ENCODE assay signal across 8 cellular contexts in genomic region chr13:98484289-98485219, GRCh38.
DNase-seq lines count a peak whose midpoint lies in the region; ATAC-seq, FAIRE-seq and TF ChIP-seq lines count a peak whose summit lies in the region.

No MANE protein-coding gene starts in this region.

- peaks cover 6% of the 10 kb centered on the region for H3K36me3 Mint-ChIP-seq in activated naive CD8-positive, alpha-beta T cell

- H3K4me1 Mint-ChIP-seq in activated naive CD8-positive, alpha-beta T cell (ENCODE audit: low read depth): peaks cover 78% of the 10 kb centered on the region

- DNase-seq in GM12892 (ENCODE audit: insufficient read length): no peak
- peak; percentile 93 for DNase-seq in SIG-M5 treated with dmso at 0.1 percent for 504 hours (lab: John Stamatoyannopoulos, UW; ENCODE audit: unreplicated experiment)
- DNase-seq in heart left ventricle: peak in 4 of 5 donors; percentile 61 to 80 (median 69)
- DNase-seq in psoas muscle: peak; percentile 82 to 88
- DNase-seq in aorta: peak; percentile 88 to 89
- no peak for DNase-seq in inferior parietal cortex (ENCODE audit: extremely low spot score)

- H3K4me3 ChIP-seq in HUES6 (ENCODE audit: low read depth, low read length) (peak overlapping the region; percentile 35), heart left ventricle (peak overlapping the region in 3 of 12 donors; percentile 4 to 27 (median 12)), psoas muscle (peak overlapping the region; percentile 37), aorta (ENCODE audit: low read length in 2 of 2) (no peak overlapping the region)

- H3K4me1 ChIP-seq in HUES6 (ENCODE audit: control insufficient read depth, insufficient read depth, low read length) (peaks cover 64% of the 10 kb centered on the region), heart left ventricle (peaks cover 0 to 95% (median 85%) of the 10 kb centered on the region in 12 donors), psoas muscle (peaks cover 68% of the 10 kb centered on the region), aorta (ENCODE audit: control insufficient read depth in 1 of 2, insufficient read depth in 2 of 2, low read length in 2 of 2) (peaks cover 0 to 3% of the 10 kb centered on the region in 2 donors)

- H3K4me3 Mint-ChIP-seq in activated naive CD8-positive, alpha-beta T cell: peak overlapping the region; percentile 52

- H3K27me3 Mint-ChIP-seq in activated naive CD8-positive, alpha-beta T cell: no peaks in the 10 kb centered on the region

- 38 to 47% (median 40%) methylated on average over 20 to 21 of the region's 21 CpGs for WGBS in heart left ventricle, 4 donors
- WGBS in psoas muscle, 3 donors: 26 to 31% (median 27%) methylated on average over 21 of the region's 21 CpGs
- WGBS in aorta, 2 donors: 32 to 39% methylated on average over 21 of the region's 21 CpGs

- peak; percentile 75 for FAIRE-seq in GM12892 (lab: Jason Lieb, UNC)

- H3K27me3 ChIP-seq in HUES6 (ENCODE audit: control insufficient read depth, insufficient read depth, low read length) (no peaks in the 10 kb centered on the region), heart left ventricle (no peaks in the 10 kb centered on the region), psoas muscle (ENCODE audit: insufficient read depth in 3 of 3, low read length in 2 of 3) (no peaks in the 10 kb centered on the region), aorta (ENCODE audit: control insufficient read depth in 1 of 2, insufficient read depth in 2 of 2, low read length in 1 of 2) (no peaks in the 10 kb centered on the region)

- H3K9ac ChIP-seq in HUES6 (ENCODE audit: low read length): peak overlapping the region; percentile 77

- H3K36me3 ChIP-seq in HUES6 (ENCODE audit: control insufficient read depth, insufficient read depth, low read length) (peaks cover 3% of the 10 kb centered on the region; the same call in 1 of the 2 replicates), heart left ventricle (peaks cover 0 to 7% (median 0%) of the 10 kb centered on the region in 9 donors), psoas muscle (ENCODE audit: insufficient read depth in 1 of 2, low read depth in 1 of 2) (no peaks in the 10 kb centered on the region), aorta (ENCODE audit: control insufficient read depth in 1 of 2, insufficient read depth in 2 of 2, low read length in 1 of 2) (no peaks in the 10 kb centered on the region)

- intact Hi-C loops in heart left ventricle (cut with DNase I): loop anchor here in 8 of 10 donors (5.0 to 10.0 kb wide), 5 partner anchors 37 to 170 kb away; partner anchors contain the start of gene STK24 (in 7 of the 8)
- intact Hi-C loops in psoas muscle (cut with DNase I): loop anchor here (5.0 kb wide), 2 partner anchors 43 to 93 kb away; partner anchors contain the start of gene STK24 (in 2 of the 2)
- intact Hi-C loops in aorta (cut with DNase I): loop anchor here in 1 of 2 donors (2.0 kb wide), 1 partner anchor 34 kb away; no protein-coding TSS in a partner anchor

- H3K9me3 ChIP-seq in HUES6 (ENCODE audit: control insufficient read depth, insufficient read depth, low read depth, low read length) (no peaks in the 10 kb centered on the region), heart left ventricle (no peaks in the 10 kb centered on the region), psoas muscle (no peaks in the 10 kb centered on the region), aorta (ENCODE audit: control insufficient read depth, low read length) (no peaks in the 10 kb centered on the region)

- ATAC-seq in heart left ventricle (peak; percentile 27 to 68 (median 60)), psoas muscle (peak; percentile 85 to 89 (median 86)), aorta (ENCODE audit: low FRiP score) (peak; percentile 80)

- H3K9me3 Mint-ChIP-seq in activated naive CD8-positive, alpha-beta T cell (ENCODE audit: low read depth): no peaks in the 10 kb centered on the region

- H3K27ac Mint-ChIP-seq in activated naive CD8-positive, alpha-beta T cell: peak overlapping the region; percentile 74

- H3K27ac ChIP-seq in HUES6 (ENCODE audit: low read depth, low read length): peak overlapping the region; percentile 68; the same call in 1 of the 2 replicates
- peak overlapping the region in 11 of 12 donors; percentile 42 to 83 (median 73) for H3K27ac ChIP-seq in heart left ventricle
- H3K27ac ChIP-seq in psoas muscle: peak overlapping the region; percentile 87
- peak overlapping the region in 1 of 2 donors; percentile 23 for H3K27ac ChIP-seq in aorta (ENCODE audit: low read depth in 1 of 2, low read length in 2 of 2)

- TF ChIP-seq POLR2A in GM12892 (IDR thresholded peaks at IDR 0.05; ENCODE audit: low read depth, low read length): no peak
- no peak for TF ChIP-seq POLR2A in heart left ventricle (IDR thresholded peaks at IDR 0.05)

- no peak for TF ChIP-seq CTCF in heart left ventricle (IDR thresholded peaks at IDR 0.05)
- TF ChIP-seq CTCF in psoas muscle (IDR thresholded peaks at IDR 0.05): no peak

Comparison
In these comparisons a context has a peak if more than half of its experiments do, and no peak if none do; other contexts are left out.
1. DNase-seq: peak in SIG-M5 treated with dmso at 0.1 percent for 504 hours (single experiment), heart left ventricle (4 of 5), psoas muscle (2 of 2) and aorta (2 of 2); none in GM12892 (single experiment) and inferior parietal cortex (single experiment).
2. H3K4me3 ChIP-seq: peak in HUES6 (single experiment) and psoas muscle (single experiment); none in aorta (0 of 2).
3. Peak in every context shown above with its lines, with median percentiles within 50 percentile points of each other: ATAC-seq.